In the genomic region with DNA sequence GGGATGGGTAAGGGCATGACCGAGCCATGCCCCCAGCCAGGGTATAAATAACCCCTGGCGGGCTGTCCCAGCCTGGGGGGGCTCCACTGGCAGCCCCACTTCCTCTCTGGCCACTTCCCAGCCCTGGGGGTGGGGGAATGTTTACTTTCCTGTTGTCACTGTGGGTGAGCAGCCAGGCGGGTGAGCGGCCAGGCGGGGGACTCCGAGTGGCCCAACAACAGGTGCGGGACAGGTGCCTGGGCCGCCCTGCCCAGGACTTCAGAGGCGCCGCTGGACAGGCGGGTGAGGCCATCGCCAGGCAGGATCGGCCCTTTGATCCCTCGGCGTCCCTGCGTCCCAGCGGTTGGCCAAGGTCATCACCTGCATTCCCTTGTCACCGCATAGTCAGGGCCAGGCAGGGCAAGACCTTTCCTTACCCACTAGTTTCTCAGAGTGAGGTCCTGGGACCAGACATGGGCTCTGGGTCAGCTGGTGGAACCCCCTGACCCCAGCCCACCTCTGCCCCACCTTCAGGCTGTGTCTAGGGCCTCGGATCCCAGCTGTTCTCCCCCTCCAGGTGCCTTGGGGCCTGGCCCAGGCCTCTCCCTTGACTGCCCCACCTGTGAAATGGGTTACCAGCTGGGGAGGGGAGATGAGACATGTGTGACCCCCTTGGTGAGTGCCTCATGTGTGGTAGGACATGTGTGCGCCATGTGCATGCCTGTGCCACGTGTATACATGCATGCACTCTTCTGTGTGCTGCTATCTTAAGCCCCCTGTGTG, we compare ENCODE assay signal across 1 cellular context.
A peak's percentile ranks its signal among the peaks of the same experiment; 100 is the strongest.
TF ChIP-seq lines count a peak whose summit lies in the region.

No MANE protein-coding gene starts in this region.

TF ChIP-seq in HepG2, 621 proteins besides CTCF, POLR2A, EP300 and RAD21 (continued from another document and continues in another):
- TF ChIP-seq, protein P1, sequence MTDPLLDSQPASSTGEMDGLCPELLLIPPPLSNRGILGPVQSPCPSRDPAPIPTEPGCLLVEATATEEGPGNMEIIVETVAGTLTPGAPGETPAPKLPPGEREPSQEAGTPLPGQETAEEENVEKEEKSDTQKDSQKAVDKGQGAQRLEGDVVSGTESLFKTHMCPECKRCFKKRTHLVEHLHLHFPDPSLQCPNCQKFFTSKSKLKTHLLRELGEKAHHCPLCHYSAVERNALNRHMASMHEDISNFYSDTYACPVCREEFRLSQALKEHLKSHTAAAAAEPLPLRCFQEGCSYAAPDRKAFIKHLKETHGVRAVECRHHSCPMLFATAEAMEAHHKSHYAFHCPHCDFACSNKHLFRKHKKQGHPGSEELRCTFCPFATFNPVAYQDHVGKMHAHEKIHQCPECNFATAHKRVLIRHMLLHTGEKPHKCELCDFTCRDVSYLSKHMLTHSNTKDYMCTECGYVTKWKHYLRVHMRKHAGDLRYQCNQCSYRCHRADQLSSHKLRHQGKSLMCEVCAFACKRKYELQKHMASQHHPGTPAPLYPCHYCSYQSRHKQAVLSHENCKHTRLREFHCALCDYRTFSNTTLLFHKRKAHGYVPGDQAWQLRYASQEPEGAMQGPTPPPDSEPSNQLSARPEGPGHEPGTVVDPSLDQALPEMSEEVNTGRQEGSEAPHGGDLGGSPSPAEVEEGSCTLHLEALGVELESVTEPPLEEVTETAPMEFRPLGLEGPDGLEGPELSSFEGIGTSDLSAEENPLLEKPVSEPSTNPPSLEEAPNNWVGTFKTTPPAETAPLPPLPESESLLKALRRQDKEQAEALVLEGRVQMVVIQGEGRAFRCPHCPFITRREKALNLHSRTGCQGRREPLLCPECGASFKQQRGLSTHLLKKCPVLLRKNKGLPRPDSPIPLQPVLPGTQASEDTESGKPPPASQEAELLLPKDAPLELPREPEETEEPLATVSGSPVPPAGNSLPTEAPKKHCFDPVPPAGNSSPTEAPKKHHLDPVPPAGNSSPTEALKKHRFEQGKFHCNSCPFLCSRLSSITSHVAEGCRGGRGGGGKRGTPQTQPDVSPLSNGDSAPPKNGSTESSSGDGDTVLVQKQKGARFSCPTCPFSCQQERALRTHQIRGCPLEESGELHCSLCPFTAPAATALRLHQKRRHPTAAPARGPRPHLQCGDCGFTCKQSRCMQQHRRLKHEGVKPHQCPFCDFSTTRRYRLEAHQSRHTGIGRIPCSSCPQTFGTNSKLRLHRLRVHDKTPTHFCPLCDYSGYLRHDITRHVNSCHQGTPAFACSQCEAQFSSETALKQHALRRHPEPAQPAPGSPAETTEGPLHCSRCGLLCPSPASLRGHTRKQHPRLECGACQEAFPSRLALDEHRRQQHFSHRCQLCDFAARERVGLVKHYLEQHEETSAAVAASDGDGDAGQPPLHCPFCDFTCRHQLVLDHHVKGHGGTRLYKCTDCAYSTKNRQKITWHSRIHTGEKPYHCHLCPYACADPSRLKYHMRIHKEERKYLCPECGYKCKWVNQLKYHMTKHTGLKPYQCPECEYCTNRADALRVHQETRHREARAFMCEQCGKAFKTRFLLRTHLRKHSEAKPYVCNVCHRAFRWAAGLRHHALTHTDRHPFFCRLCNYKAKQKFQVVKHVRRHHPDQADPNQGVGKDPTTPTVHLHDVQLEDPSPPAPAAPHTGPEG (CRISPR knock-in tag; IDR thresholded peaks at IDR 0.05): no peak
- TF ChIP-seq, protein P2, sequence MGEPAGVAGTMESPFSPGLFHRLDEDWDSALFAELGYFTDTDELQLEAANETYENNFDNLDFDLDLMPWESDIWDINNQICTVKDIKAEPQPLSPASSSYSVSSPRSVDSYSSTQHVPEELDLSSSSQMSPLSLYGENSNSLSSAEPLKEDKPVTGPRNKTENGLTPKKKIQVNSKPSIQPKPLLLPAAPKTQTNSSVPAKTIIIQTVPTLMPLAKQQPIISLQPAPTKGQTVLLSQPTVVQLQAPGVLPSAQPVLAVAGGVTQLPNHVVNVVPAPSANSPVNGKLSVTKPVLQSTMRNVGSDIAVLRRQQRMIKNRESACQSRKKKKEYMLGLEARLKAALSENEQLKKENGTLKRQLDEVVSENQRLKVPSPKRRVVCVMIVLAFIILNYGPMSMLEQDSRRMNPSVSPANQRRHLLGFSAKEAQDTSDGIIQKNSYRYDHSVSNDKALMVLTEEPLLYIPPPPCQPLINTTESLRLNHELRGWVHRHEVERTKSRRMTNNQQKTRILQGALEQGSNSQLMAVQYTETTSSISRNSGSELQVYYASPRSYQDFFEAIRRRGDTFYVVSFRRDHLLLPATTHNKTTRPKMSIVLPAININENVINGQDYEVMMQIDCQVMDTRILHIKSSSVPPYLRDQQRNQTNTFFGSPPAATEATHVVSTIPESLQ (CRISPR knock-in tag; conservative IDR thresholded peaks at IDR 0.05): no peak
- TF ChIP-seq SMAD9 (CRISPR knock-in tag; IDR thresholded peaks at IDR 0.05) (peak; percentile 80; the same call in 1 of the 2 replicates), ZNF292 (CRISPR knock-in tag; IDR thresholded peaks at IDR 0.05; ENCODE audit: borderline replicate concordance, low read depth) (peak; percentile 95), SIN3B (IDR thresholded peaks at IDR 0.05; ENCODE audit: low read length) (no peak), ZNF274 (CRISPR knock-in tag; IDR thresholded peaks at IDR 0.05) (peak; percentile 91), CREB1 (IDR thresholded peaks at IDR 0.05) (peak; percentile 58; the same call in 1 of the 2 replicates), CREB1 (CRISPR knock-in tag; IDR thresholded peaks at IDR 0.05) (peak; percentile 33; the same call in 1 of the 2 replicates), IRF2 (CRISPR knock-in tag; IDR thresholded peaks at IDR 0.05) (peak; percentile 97), SALL2 (CRISPR knock-in tag; IDR thresholded peaks at IDR 0.05) (peak; percentile 96), GZF1 (CRISPR knock-in tag; IDR thresholded peaks at IDR 0.05) (peak; percentile 93), MTF2 (CRISPR knock-in tag; IDR thresholded peaks at IDR 0.05; ENCODE audit: borderline replicate concordance) (no peak), ARID2 (CRISPR knock-in tag; IDR thresholded peaks at IDR 0.05; ENCODE audit: borderline replicate concordance) (no peak), ZNF607 (CRISPR knock-in tag; IDR thresholded peaks at IDR 0.05; ENCODE audit: borderline replicate concordance) (peak; percentile 85), ZNF720 (CRISPR knock-in tag; IDR thresholded peaks at IDR 0.05) (peak; percentile 71; the same call in 1 of the 2 replicates), SOX5 (CRISPR knock-in tag; IDR thresholded peaks at IDR 0.05; ENCODE audit: borderline replicate concordance) (peak; percentile 95), ZNF761 (CRISPR knock-in tag; conservative IDR thresholded peaks at IDR 0.05) (0 out of 2 replicates have a peak, but pooled peaks have one; percentile 49), TAF15 (IDR thresholded peaks at IDR 0.05; ENCODE audit: low read depth, low read length, poor library complexity, severe bottlenecking) (no peak), ATF7 (IDR thresholded peaks at IDR 0.05) (no peak), ATF7 (CRISPR knock-in tag; IDR thresholded peaks at IDR 0.05) (peak; percentile 87), HDAC2 (CRISPR knock-in tag; IDR thresholded peaks at IDR 0.05) (peak; percentile 99), ZC3H4 (CRISPR knock-in tag; IDR thresholded peaks at IDR 0.05; ENCODE audit: borderline replicate concordance) (no peak), ZNF792 (CRISPR knock-in tag; IDR thresholded peaks at IDR 0.05) (peak; percentile 87; the same call in 1 of the 2 replicates)
- TF ChIP-seq, protein P3, sequence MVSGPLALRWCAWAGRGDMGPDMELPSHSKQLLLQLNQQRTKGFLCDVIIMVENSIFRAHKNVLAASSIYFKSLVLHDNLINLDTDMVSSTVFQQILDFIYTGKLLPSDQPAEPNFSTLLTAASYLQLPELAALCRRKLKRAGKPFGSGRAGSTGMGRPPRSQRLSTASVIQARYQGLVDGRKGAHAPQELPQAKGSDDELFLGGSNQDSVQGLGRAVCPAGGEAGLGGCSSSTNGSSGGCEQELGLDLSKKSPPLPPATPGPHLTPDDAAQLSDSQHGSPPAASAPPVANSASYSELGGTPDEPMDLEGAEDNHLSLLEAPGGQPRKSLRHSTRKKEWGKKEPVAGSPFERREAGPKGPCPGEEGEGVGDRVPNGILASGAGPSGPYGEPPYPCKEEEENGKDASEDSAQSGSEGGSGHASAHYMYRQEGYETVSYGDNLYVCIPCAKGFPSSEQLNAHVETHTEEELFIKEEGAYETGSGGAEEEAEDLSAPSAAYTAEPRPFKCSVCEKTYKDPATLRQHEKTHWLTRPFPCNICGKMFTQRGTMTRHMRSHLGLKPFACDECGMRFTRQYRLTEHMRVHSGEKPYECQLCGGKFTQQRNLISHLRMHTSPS (CRISPR knock-in tag; IDR thresholded peaks at IDR 0.05; ENCODE audit: low read depth): peak; percentile 99
- TF ChIP-seq, protein P4, sequence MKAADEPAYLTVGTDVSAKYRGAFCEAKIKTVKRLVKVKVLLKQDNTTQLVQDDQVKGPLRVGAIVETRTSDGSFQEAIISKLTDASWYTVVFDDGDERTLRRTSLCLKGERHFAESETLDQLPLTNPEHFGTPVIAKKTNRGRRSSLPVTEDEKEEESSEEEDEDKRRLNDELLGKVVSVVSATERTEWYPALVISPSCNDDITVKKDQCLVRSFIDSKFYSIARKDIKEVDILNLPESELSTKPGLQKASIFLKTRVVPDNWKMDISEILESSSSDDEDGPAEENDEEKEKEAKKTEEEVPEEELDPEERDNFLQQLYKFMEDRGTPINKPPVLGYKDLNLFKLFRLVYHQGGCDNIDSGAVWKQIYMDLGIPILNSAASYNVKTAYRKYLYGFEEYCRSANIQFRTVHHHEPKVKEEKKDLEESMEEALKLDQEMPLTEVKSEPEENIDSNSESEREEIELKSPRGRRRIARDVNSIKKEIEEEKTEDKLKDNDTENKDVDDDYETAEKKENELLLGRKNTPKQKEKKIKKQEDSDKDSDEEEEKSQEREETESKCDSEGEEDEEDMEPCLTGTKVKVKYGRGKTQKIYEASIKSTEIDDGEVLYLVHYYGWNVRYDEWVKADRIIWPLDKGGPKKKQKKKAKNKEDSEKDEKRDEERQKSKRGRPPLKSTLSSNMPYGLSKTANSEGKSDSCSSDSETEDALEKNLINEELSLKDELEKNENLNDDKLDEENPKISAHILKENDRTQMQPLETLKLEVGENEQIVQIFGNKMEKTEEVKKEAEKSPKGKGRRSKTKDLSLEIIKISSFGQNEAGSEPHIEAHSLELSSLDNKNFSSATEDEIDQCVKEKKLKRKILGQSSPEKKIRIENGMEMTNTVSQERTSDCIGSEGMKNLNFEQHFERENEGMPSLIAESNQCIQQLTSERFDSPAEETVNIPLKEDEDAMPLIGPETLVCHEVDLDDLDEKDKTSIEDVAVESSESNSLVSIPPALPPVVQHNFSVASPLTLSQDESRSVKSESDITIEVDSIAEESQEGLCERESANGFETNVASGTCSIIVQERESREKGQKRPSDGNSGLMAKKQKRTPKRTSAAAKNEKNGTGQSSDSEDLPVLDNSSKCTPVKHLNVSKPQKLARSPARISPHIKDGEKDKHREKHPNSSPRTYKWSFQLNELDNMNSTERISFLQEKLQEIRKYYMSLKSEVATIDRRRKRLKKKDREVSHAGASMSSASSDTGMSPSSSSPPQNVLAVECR (CRISPR knock-in tag; IDR thresholded peaks at IDR 0.05; ENCODE audit: borderline replicate concordance): peak; percentile 89; the same call in 1 of the 2 replicates
- TF ChIP-seq, protein P5, sequence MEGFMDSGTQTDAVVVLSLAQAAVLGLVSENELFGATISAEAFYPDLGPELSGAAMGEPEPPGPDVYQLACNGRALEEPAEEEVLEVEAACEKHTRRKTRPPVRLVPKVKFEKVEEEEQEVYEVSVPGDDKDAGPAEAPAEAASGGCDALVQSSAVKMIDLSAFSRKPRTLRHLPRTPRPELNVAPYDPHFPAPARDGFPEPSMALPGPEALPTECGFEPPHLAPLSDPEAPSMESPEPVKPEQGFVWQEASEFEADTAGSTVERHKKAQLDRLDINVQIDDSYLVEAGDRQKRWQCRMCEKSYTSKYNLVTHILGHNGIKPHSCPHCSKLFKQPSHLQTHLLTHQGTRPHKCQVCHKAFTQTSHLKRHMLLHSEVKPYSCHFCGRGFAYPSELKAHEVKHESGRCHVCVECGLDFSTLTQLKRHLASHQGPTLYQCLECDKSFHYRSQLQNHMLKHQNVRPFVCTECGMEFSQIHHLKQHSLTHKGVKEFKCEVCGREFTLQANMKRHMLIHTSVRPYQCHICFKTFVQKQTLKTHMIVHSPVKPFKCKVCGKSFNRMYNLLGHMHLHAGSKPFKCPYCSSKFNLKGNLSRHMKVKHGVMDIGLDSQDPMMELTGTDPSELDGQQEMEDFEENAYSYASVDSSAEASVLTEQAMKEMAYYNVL (CRISPR knock-in tag; IDR thresholded peaks at IDR 0.05; ENCODE audit: borderline replicate concordance): peak; percentile 95
- TF ChIP-seq, protein P6, sequence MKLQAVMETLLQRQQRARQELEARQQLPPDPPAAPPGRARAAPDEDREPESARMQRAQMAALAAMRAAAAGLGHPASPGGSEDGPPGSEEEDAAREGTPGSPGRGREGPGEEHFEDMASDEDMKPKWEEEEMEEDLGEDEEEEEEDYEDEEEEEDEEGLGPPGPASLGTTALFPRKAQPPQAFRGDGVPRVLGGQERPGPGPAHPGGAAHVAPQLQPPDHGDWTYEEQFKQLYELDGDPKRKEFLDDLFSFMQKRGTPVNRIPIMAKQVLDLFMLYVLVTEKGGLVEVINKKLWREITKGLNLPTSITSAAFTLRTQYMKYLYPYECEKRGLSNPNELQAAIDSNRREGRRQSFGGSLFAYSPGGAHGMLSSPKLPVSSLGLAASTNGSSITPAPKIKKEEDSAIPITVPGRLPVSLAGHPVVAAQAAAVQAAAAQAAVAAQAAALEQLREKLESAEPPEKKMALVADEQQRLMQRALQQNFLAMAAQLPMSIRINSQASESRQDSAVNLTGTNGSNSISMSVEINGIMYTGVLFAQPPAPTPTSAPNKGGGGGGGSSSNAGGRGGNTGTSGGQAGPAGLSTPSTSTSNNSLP (IDR thresholded peaks at IDR 0.05; ENCODE audit: low read depth, low read length): no peak
- TF ChIP-seq, protein P7, sequence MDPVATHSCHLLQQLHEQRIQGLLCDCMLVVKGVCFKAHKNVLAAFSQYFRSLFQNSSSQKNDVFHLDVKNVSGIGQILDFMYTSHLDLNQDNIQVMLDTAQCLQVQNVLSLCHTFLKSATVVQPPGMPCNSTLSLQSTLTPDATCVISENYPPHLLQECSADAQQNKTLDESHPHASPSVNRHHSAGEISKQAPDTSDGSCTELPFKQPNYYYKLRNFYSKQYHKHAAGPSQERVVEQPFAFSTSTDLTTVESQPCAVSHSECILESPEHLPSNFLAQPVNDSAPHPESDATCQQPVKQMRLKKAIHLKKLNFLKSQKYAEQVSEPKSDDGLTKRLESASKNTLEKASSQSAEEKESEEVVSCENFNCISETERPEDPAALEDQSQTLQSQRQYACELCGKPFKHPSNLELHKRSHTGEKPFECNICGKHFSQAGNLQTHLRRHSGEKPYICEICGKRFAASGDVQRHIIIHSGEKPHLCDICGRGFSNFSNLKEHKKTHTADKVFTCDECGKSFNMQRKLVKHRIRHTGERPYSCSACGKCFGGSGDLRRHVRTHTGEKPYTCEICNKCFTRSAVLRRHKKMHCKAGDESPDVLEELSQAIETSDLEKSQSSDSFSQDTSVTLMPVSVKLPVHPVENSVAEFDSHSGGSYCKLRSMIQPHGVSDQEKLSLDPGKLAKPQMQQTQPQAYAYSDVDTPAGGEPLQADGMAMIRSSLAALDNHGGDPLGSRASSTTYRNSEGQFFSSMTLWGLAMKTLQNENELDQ (CRISPR knock-in tag; IDR thresholded peaks at IDR 0.05; ENCODE audit: borderline replicate concordance): peak; percentile 12; the same call in 1 of the 2 replicates
- TF ChIP-seq, protein P8, sequence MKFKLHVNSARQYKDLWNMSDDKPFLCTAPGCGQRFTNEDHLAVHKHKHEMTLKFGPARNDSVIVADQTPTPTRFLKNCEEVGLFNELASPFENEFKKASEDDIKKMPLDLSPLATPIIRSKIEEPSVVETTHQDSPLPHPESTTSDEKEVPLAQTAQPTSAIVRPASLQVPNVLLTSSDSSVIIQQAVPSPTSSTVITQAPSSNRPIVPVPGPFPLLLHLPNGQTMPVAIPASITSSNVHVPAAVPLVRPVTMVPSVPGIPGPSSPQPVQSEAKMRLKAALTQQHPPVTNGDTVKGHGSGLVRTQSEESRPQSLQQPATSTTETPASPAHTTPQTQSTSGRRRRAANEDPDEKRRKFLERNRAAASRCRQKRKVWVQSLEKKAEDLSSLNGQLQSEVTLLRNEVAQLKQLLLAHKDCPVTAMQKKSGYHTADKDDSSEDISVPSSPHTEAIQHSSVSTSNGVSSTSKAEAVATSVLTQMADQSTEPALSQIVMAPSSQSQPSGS (CRISPR knock-in tag; IDR thresholded peaks at IDR 0.05): peak; percentile 97
